ENCODE assay signal across 34 cellular contexts in the genomic region with DNA sequence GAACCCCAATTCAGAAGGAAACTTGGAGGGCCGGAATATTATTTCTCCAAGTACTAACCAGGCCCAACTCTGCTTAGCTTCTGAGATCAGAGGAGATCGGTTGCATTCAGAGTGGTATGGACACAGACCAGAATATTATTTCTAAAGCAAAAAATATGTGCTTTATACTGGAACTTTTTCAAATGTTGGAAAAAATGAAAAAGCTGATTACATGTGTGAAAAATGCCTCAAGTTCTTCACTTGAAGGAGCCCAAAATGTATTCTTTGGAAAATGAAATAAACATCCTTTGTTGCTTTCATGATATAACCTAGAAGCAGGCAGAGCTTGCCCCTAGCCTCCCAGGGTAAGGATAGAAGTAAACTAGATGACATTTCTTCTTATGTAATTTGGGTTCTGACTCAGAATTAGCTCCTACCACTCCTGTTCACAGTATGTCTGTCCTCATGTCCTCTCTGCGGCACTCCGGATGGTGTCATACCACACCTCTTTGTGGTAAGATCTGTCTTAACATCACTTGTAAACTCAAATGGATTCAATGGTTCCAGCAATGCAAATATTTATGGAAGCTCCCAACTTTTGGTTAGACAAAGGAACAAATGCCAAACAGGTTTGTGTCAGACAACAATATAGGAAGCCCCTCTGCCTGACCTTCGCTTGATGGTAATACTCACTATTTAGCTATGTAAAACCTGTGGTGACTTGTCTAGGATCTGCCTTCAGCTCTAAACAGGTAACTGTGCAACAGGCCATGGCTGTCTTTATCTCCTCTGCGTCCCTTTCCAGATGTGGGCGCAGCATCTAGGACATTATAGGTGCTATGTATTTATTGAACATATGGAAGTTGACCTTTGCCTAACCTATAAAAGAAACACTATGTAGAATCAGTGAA.
DNase-seq lines count a peak whose midpoint lies in the region; ATAC-seq, FAIRE-seq and TF ChIP-seq lines count a peak whose summit lies in the region.
"Had no signal": no experiment of that assay in that cellular context is flagged by ENCODE, and none has a peak within 500 bp of the region (broad histone marks: within the 10 kb centered on the region; RNA-seq: fewer than 3 reads in every experiment).

No MANE protein-coding gene starts in this region.

- H3K79me2 ChIP-seq in HepG2 (ENCODE audit: insufficient read depth, low read length): no peaks in the 10 kb centered on the region
- H3K79me2 ChIP-seq: parathyroid adenoma had no signal

- no peak overlapping the region for H3K4me2 ChIP-seq in HepG2 (ENCODE audit: low read depth, low read length)
- H3K4me2 ChIP-seq: neural progenitor cell had no signal

- TF ChIP-seq RAD21 in HepG2 (CRISPR knock-in tag; IDR thresholded peaks at IDR 0.05): no peak

- H3K27ac ChIP-seq in HepG2 (ENCODE audit: extremely low read length, insufficient read depth, low read length) (no peak overlapping the region), right lobe of liver (no peak overlapping the region), foreskin keratinocyte (peak overlapping the region; percentile 60)
- H3K27ac ChIP-seq: neural progenitor cell, parathyroid adenoma, right atrium auricular region, suprapubic skin had no signal

- H3K4me1 ChIP-seq in HepG2 (ENCODE audit: insufficient read depth, low read length) (no peaks in the 10 kb centered on the region), right lobe of liver (no peaks in the 10 kb centered on the region), foreskin keratinocyte (peaks cover 16% of the 10 kb centered on the region)
- H3K4me1 ChIP-seq: HAP-1, parathyroid adenoma had no signal

- CTCF ChIA-PET in HepG2 (lab: Yijun Ruan, JAX; ENCODE audit: low intra/inter-chr PET ratio, low total read pairs): no interaction called here

- H4K20me1 ChIP-seq in HepG2 (ENCODE audit: insufficient read depth, low read length): no peaks in the 10 kb centered on the region

- in situ Hi-C loops in HepG2 (cut with HindIII; ENCODE audit: extremely low pct_ligation_motif_present, low pct_unique_long_range_greater_than_20kb) (no loop called here), astrocyte of the cerebellum (cut with HindIII; ENCODE audit: low sequenced_read_pairs) (no loop called here)

- TF ChIP-seq CTCF in HepG2 (CRISPR knock-in tag; IDR thresholded peaks at IDR 0.05) (no peak), right lobe of liver (IDR thresholded peaks at IDR 0.05) (no peak), astrocyte of the cerebellum (IDR thresholded peaks at IDR 0.05; ENCODE audit: low read depth, low read length, missing control alignments) (no peak), foreskin keratinocyte (conservative IDR thresholded peaks at IDR 0.05) (peak; percentile 11)

- intact Hi-C loops in HepG2 (cut with micrococcal nuclease; ENCODE audit: unreplicated experiment) (no loop called here), right lobe of liver (cut with DNase I) (no loop called here)

- H3K36me3 ChIP-seq in HepG2 (replicated peaks in 1 of 2; ENCODE audit: control insufficient read depth in 1 of 2, insufficient read depth in 2 of 2, low read length in 2 of 2) (peaks cover 4 to 36% of the 10 kb centered on the region in 2 experiments; a peak in 4 of 5 replicates), right lobe of liver (peaks cover 0 to 6% (median 0%) of the 10 kb centered on the region in 4 donors)
- H3K36me3 ChIP-seq: HAP-1, MG63, neural progenitor cell, right atrium auricular region had no signal

- H3K27me3 ChIP-seq in HepG2 (ENCODE audit: control insufficient read depth in 1 of 2, insufficient read depth in 2 of 2, low read length in 2 of 2): no peaks in the 10 kb centered on the region
- no peaks in the 10 kb centered on the region for H3K27me3 ChIP-seq in right lobe of liver
- H3K27me3 ChIP-seq in foreskin keratinocyte: no peaks in the 10 kb centered on the region
- H3K27me3 ChIP-seq: MG63, neural progenitor cell, right atrium auricular region, suprapubic skin had no signal

- TF ChIP-seq POLR2A in HepG2 (IDR thresholded peaks at IDR 0.05; ENCODE audit: insufficient read depth in 1 of 2, low read depth in 2 of 2, low read length in 2 of 2) (no peak), right lobe of liver (IDR thresholded peaks at IDR 0.05) (no peak)

- 94% methylated on average over 7 of the region's 7 CpGs for WGBS in HepG2 (ENCODE audit: low lambda C conversion rate)
- WGBS in right lobe of liver (ENCODE audit: insufficient coverage, low coverage, low lambda C conversion rate, missing lambda C conversion rate): 89% methylated on average over 7 of the region's 7 CpGs

- DNase-seq in HepG2 (ENCODE audit: low spot score) (no peak), right lobe of liver (no peak), astrocyte of the cerebellum (ENCODE audit: low read depth) (peak; percentile 35), foreskin keratinocyte (peak; percentile 80 to 87), C1 segment of cervical spinal cord (lab: John Stamatoyannopoulos, UW) (no peak), DMS79 treated with DMSO at 0.1 percent for 48 hours (lab: John Stamatoyannopoulos, UW) (no peak)
- no peak for DNase-seq in stimulated activated CD4-positive, alpha-beta T cell treated with anti-CD3 and anti-CD28 coated beads, Interleukin-4, amount 100 ng/mL, for 1 hour
- DNase-seq: 8988T; activated CD4-positive, alpha-beta T cell treated with anti-CD3 and anti-CD28 coated beads, Interleukin-2, amount 50 U/mL, for 48 hours; activated CD8-positive, alpha-beta memory T cell treated with anti-CD3 and anti-CD28 coated beads, Interleukin-2, amount 50 U/mL, for 4 hours; activated naive CD4-positive, alpha-beta T cell treated with anti-CD3 and anti-CD28 coated beads, Interleukin-2, amount 50 U/mL, for 16 hours; aorta; glutamatergic neuron; KBM-7; left cardiac atrium; MG63; NCI-H1105 treated with DMSO at 0.1 percent for 48 hours; NCI-H2029; NCI-H226; NCI-H748 treated with DMSO at 0.1 percent for 48 hours; RPMI8226; stimulated activated CD4-positive, alpha-beta T cell treated with anti-CD3 and anti-CD28 coated beads, Interleukin-12 subunit alpha, Interleukin-12 subunit beta, amount 100 ng/mL, for 4 hours; stimulated activated CD4-positive, alpha-beta T cell treated with anti-CD3 and anti-CD28 coated beads, Interleukin-4, amount 100 ng/mL, for 4 hours; stimulated activated naive B cell treated with anti-CD40 and anti-IgM and Interleukin-4, amounts not matched to agents 10 μg/mL and 1 μg/mL and 100 μg/mL, for 72 hours; T-helper 1 cell had no signal

- H3K4me3 ChIP-seq in HepG2 (replicated peaks in 1 of 3; ENCODE audit: insufficient read depth in 1 of 3, low read depth in 2 of 3, low read length in 3 of 3) (no peak overlapping the region), right lobe of liver (no peak overlapping the region), astrocyte of the cerebellum (ENCODE audit: low read depth, low read length) (no peak overlapping the region)
- H3K4me3 ChIP-seq: HAP-1, MG63, neural progenitor cell, right atrium auricular region, suprapubic skin had no signal

- POLR2A ChIA-PET in HepG2 (lab: Yijun Ruan, JAX): no interaction called here

- FAIRE-seq in HepG2 (lab: Jason Lieb, UNC): no peak
- FAIRE-seq: endometrium, urothelium cell line had no signal

- TF ChIP-seq EP300 in HepG2 (IDR thresholded peaks at IDR 0.05; ENCODE audit: low read depth in 2 of 2, low read length in 2 of 2) (no peak), HepG2 (CRISPR knock-in tag; IDR thresholded peaks at IDR 0.05; ENCODE audit: borderline replicate concordance) (no peak)

- no peak overlapping the region for H3K9ac ChIP-seq in HepG2 (ENCODE audit: insufficient read depth, low read depth, low read length)
- H3K9ac ChIP-seq: neural progenitor cell, parathyroid adenoma had no signal

- ATAC-seq in HepG2 (no peak), right lobe of liver (no peak), foreskin keratinocyte (peak; percentile 89), GM19395 (IDR thresholded peaks at IDR 0.05; ENCODE audit: unreplicated experiment) (no peak)
- ATAC-seq: activated CD4-positive, CD25-positive, alpha-beta regulatory T cell treated with anti-CD3 and anti-CD28 coated beads, Interleukin-2, amount 50 U/mL, for 24 hours; left cardiac atrium; stimulated activated naive B cell treated with anti-CD40 and anti-IgM and Interleukin-4, amounts not matched to agents 10 μg/mL and 1 μg/mL and 100 μg/mL, for 72 hours had no signal

- no peak overlapping the region for H2AFZ ChIP-seq in HepG2 (ENCODE audit: low read length)
- H2AFZ ChIP-seq: neural progenitor cell, parathyroid adenoma had no signal

- H3K9me3 ChIP-seq in HepG2 (ENCODE audit: low read length) (no peaks in the 10 kb centered on the region), right lobe of liver (no peaks in the 10 kb centered on the region)
- H3K9me3 ChIP-seq: HAP-1, MG63, right atrium auricular region, suprapubic skin had no signal

- BruUV-seq in HepG2 (replicated peaks; lab: Mats Ljungman, UMichigan): no TSS peak

TF ChIP-seq in HepG2, 621 proteins besides CTCF, POLR2A, EP300 and RAD21:
- TF ChIP-seq ZNF761 (CRISPR knock-in tag; conservative IDR thresholded peaks at IDR 0.05) (no peak), RBM22 (optimal IDR thresholded peaks at IDR 0.05; ENCODE audit: low read length) (peak; percentile 76)
TF ChIP-seq in HepG2: peak in this region for 1.

Comparison
In these comparisons a context has a peak if more than half of its experiments do, and no peak if none do; other contexts are left out.
1. DNase-seq: peak in astrocyte of the cerebellum (single experiment) and foreskin keratinocyte (2 of 2); none in HepG2 (single experiment), right lobe of liver (0 of 3), C1 segment of cervical spinal cord (0 of 14), stimulated activated CD4-positive, alpha-beta T cell treated with anti-CD3 and anti-CD28 coated beads, Interleukin-4, amount 100 ng/mL, for 1 hour (single experiment) and DMS79 treated with DMSO at 0.1 percent for 48 hours (single experiment).